In the genomic region with DNA sequence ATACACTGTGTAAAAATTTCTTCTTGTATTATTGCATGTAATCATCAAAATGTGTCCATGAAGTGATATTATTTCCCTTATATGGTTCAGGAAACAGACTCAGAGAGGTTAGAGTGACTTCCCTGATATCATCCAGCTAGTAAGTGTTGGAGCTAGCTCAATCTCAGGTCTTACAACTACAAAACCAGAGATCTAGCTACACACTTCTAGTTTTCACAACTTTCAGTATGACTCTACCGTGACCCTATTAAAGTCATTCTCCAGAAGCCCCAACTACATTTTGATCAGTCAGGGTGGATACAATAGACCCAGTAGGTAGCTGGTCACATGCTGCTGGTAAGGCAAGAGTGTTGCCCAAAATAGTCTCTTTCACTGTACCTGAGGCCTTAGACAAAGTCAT, we compare ENCODE assay signal across 15 cellular contexts.
"Had no signal": no experiment of that assay in that cellular context is flagged by ENCODE, and none has a peak within 500 bp of the region (broad histone marks: within the 10 kb centered on the region; RNA-seq: fewer than 3 reads in every experiment).

No MANE protein-coding gene starts in this region.

- H3K4me3 Mint-ChIP-seq: activated T-helper 1 cell treated with anti-CD3 and anti-CD28 coated beads, Interleukin-12 subunit alpha, Interleukin-12 subunit beta, Interleukin-2, Interleukin-4 antibody, amounts not matched to agents 30 ng/mL and 10 ng/mL and 1 ng/mL, durations not matched to agents 14 hours and 24 hours and 36 hours; naive thymus-derived CD8-positive, alpha-beta T cell had no signal

- H3K27ac ChIP-seq: brain microvascular endothelial cell, transverse colon, vagina had no signal

- H3K4me3 ChIP-seq: esophagus muscularis mucosa, transverse colon, vagina had no signal

- H3K9me3 Mint-ChIP-seq: activated T-helper 1 cell treated with anti-CD3 and anti-CD28 coated beads, Interleukin-12 subunit alpha, Interleukin-12 subunit beta, Interleukin-2, Interleukin-4 antibody, amounts not matched to agents 30 ng/mL and 10 ng/mL and 1 ng/mL, durations not matched to agents 14 hours and 24 hours and 36 hours; naive thymus-derived CD8-positive, alpha-beta T cell had no signal

- H3K36me3 Mint-ChIP-seq: naive thymus-derived CD8-positive, alpha-beta T cell had no signal

- H3K27me3 ChIP-seq: brain microvascular endothelial cell, esophagus muscularis mucosa, transverse colon, vagina had no signal

- DNase-seq: activated CD4-positive, alpha-beta T cell treated with anti-CD3 and anti-CD28 coated beads, Interleukin-2, amount 50 U/mL, for 1 hour; activated CD4-positive, CD25-positive, alpha-beta regulatory T cell; anterior cingulate cortex; brain microvascular endothelial cell; cortex of kidney; effector CD4-positive, alpha-beta T cell; hippocampal formation; kidney; naive thymus-derived CD8-positive, alpha-beta T cell; stimulated activated CD4-positive, alpha-beta T cell treated with anti-CD3 and anti-CD28 coated beads, Interleukin-2, amount 100 ng/mL, for 48 hours; stimulated activated naive CD4-positive, alpha-beta T cell; transverse colon had no signal

- FAIRE-seq: kidney had no signal

- H3K36me3 ChIP-seq: brain microvascular endothelial cell, esophagus muscularis mucosa, transverse colon, vagina had no signal

- H3K9me3 ChIP-seq: esophagus muscularis mucosa, transverse colon, vagina had no signal

- H3K4me1 ChIP-seq: transverse colon, vagina had no signal

- ATAC-seq: naive thymus-derived CD8-positive, alpha-beta T cell had no signal

- H3K27ac Mint-ChIP-seq: activated T-helper 1 cell treated with anti-CD3 and anti-CD28 coated beads, Interleukin-12 subunit alpha, Interleukin-12 subunit beta, Interleukin-2, Interleukin-4 antibody, amounts not matched to agents 30 ng/mL and 10 ng/mL and 1 ng/mL, durations not matched to agents 14 hours and 24 hours and 36 hours; naive thymus-derived CD8-positive, alpha-beta T cell had no signal
